Comparison of ENCODE assay signal across 1 cellular context in the genomic region with DNA sequence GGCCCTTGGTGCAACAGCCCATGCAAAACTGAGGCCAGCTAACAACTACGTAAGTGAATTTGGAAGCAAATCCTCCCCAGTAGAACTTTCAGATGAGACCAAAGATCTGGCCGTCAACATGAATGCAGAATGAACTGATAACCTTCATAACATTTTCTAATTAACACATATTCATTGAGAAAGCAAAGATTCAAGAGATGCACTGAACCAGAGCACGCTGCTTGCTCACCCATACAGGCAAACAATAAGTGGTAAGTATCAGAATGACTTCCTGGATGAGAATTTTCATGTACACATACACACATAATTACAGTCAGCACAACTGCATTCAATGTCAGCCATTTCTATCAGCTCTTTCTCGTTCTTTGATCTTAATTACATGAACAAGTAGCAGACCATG.
TF ChIP-seq lines count a peak whose summit lies in the region.

No MANE protein-coding gene starts in this region.

TF ChIP-seq in GM12878, 131 proteins besides CTCF, POLR2A, EP300 and RAD21:
- peak; percentile 73 for TF ChIP-seq MTA2 (IDR thresholded peaks at IDR 0.05; ENCODE audit: low read depth)
- peak; percentile 28 for TF ChIP-seq KLF5 (IDR thresholded peaks at IDR 0.05; ENCODE audit: partially characterized antibody)
- peak; percentile 9; the same call in 1 of the 2 replicates for TF ChIP-seq ATF7 (IDR thresholded peaks at IDR 0.05; ENCODE audit: low read depth)
- TF ChIP-seq NR2C1 (IDR thresholded peaks at IDR 0.05) = no peak
- TF ChIP-seq SMAD5 (IDR thresholded peaks at IDR 0.05; ENCODE audit: low read depth) = no peak
- peak; percentile 15; the same call in 1 of the 2 replicates for TF ChIP-seq IKZF1 (conservative IDR thresholded peaks at IDR 0.05)
- TF ChIP-seq NR2F1 (conservative IDR thresholded peaks at IDR 0.05) = peak; percentile 57
- no peak for TF ChIP-seq SP1 (IDR thresholded peaks at IDR 0.05; ENCODE audit: low read depth, low read length)
- no peak for TF ChIP-seq EED (IDR thresholded peaks at IDR 0.05; ENCODE audit: low read depth)
- 0 out of 2 replicates have a peak, but pooled peaks have one; percentile 22 for TF ChIP-seq YY1 (IDR thresholded peaks at IDR 0.05; ENCODE audit: low read depth, low read length)
- no peak for TF ChIP-seq HDGF (IDR thresholded peaks at IDR 0.05)
